In genomic region chr11:129143335-129143734, GRCh38 we compare ENCODE assay signal across 8 cellular contexts. TPM values are rescaled to one million over a fixed set of nuclear protein-coding genes. Genes with fewer than 3 reads are reported as not detected.
DNase-seq lines count a peak whose midpoint lies in the region; ATAC-seq, FAIRE-seq and TF ChIP-seq lines count a peak whose summit lies in the region.

No MANE protein-coding gene starts in this region.

- H3K9ac ChIP-seq in HUES48 (ENCODE audit: low read depth, low read length) = no peak overlapping the region

- peak overlapping the region; percentile 18 for H3K27ac ChIP-seq in HUES48 (ENCODE audit: low read depth, low read length)
- no peak overlapping the region for H3K27ac ChIP-seq in transverse colon

- TF ChIP-seq EP300 in transverse colon (IDR thresholded peaks at IDR 0.05; ENCODE audit: low read depth) = no peak

- FAIRE-seq in GM12891 (lab: Jason Lieb, UNC) = no peak

- in situ Hi-C loops in transverse colon (cut with MboI; ENCODE audit: low pct_ligation_motif_present in 1 of 4, low pct_unique_long_range_greater_than_20kb in 1 of 4, low sequenced_read_pairs in 3 of 4) = no loop called here

- H3K36me3 Mint-ChIP-seq in brain = peaks cover 36% of the 10 kb centered on the region
- H3K36me3 Mint-ChIP-seq in natural killer cell = no peaks in the 10 kb centered on the region

- ATAC-seq in natural killer cell = no peak

- peak overlapping the region in 3 of 5 experiments; percentile 11 to 56 (median 26) for H3K4me3 Mint-ChIP-seq in brain
- no peak overlapping the region for H3K4me3 Mint-ChIP-seq in natural killer cell

- H3K9me3 ChIP-seq in HUES48 (ENCODE audit: control insufficient read depth, insufficient read depth, low read length) = no peaks in the 10 kb centered on the region
- no peaks in the 10 kb centered on the region for H3K9me3 ChIP-seq in transverse colon

- 71 to 75% methylated on average over 8 of the region's 8 CpGs for WGBS in transverse colon (ENCODE audit: low coverage in 1 of 2), 2 donors

- DNase-seq in kidney tubule cell (ENCODE audit: low spot score) = peak; percentile 98
- peak; percentile 81 for DNase-seq in transverse colon
- no peak for DNase-seq in DMS79 treated with DMSO at 0.1 percent for 48 hours (lab: John Stamatoyannopoulos, UW)
- no peak for DNase-seq in natural killer cell
- no peak for DNase-seq in NOMO-1 treated with dmso at 0.1 percent for 144 hours (lab: John Stamatoyannopoulos, UW; ENCODE audit: unreplicated experiment)
- no peak for DNase-seq in GM12891 (ENCODE audit: insufficient read length, low spot score)

- H3K36me3 ChIP-seq in HUES48 (ENCODE audit: control insufficient read depth, insufficient read depth, low read length) (no peaks in the 10 kb centered on the region), transverse colon (no peaks in the 10 kb centered on the region)

- no peak for TF ChIP-seq POLR2A in transverse colon (IDR thresholded peaks at IDR 0.05)
- TF ChIP-seq POLR2A in GM12891 (IDR thresholded peaks at IDR 0.05; ENCODE audit: low read depth, low read length) = no peak

- H3K9me3 Mint-ChIP-seq in brain (peaks cover 5 to 24% (median 10%) of the 10 kb centered on the region in 5 experiments), natural killer cell (peaks cover 0 to 3% of the 10 kb centered on the region in 2 donors)

- intact Hi-C loops in transverse colon (cut with DNase I; ENCODE audit: low total_unique reads) (no loop called here), natural killer cell (cut with micrococcal nuclease) (no loop called here)

- H3K4me1 ChIP-seq in HUES48 (ENCODE audit: control insufficient read depth, insufficient read depth, low read length) = peaks cover 41% of the 10 kb centered on the region
- peaks cover 0 to 28% (median 7%) of the 10 kb centered on the region in 4 donors for H3K4me1 ChIP-seq in transverse colon

- TF ChIP-seq CTCF in brain (conservative IDR thresholded peaks at IDR 0.05) = no peak
- TF ChIP-seq CTCF in transverse colon (IDR thresholded peaks at IDR 0.05) = no peak
- no peak for TF ChIP-seq CTCF in natural killer cell (IDR thresholded peaks at IDR 0.05)

- H3K27ac Mint-ChIP-seq in brain (peak overlapping the region in 4 of 5 experiments; percentile 16 to 76 (median 52)), natural killer cell (no peak overlapping the region)

- H3K27me3 Mint-ChIP-seq in brain (no peaks in the 10 kb centered on the region), natural killer cell (ENCODE audit: low read depth in 2 of 2) (no peaks in the 10 kb centered on the region)

- peaks cover 47% of the 10 kb centered on the region for H3K4me1 Mint-ChIP-seq in brain
- H3K4me1 Mint-ChIP-seq in natural killer cell = no peaks in the 10 kb centered on the region

- no peaks in the 10 kb centered on the region for H3K27me3 ChIP-seq in HUES48 (ENCODE audit: control insufficient read depth, insufficient read depth, low read length)
- H3K27me3 ChIP-seq in transverse colon = no peaks in the 10 kb centered on the region

- H3K4me3 ChIP-seq in HUES48 (ENCODE audit: low read depth, low read length) (no peak overlapping the region), transverse colon (no peak overlapping the region)

TF ChIP-seq in GM12891, 5 proteins besides CTCF, POLR2A, EP300 and RAD21:
- TF ChIP-seq TAF1 (IDR thresholded peaks at IDR 0.05; ENCODE audit: low read depth, low read length) (no peak), POU2F2 (IDR thresholded peaks at IDR 0.05; ENCODE audit: low read depth, low read length) (no peak), POLR2AphosphoS5 (IDR thresholded peaks at IDR 0.05; ENCODE audit: low read depth, low read length) (no peak), SPI1 (IDR thresholded peaks at IDR 0.05; ENCODE audit: low read depth, low read length) (no peak)

RNA-seq across cellular contexts. Expression of gene ARHGAP32, which starts 48.8 kb away (rescaled TPM):
- polyA plus RNA-seq in brain (ENCODE audit: insufficient read depth, low read depth, low replicate concordance) = 18.5 TPM
- total RNA-seq in transverse colon (10 to 100 TPM; 66.9 to 86.9 (median 74.8) TPM), natural killer cell (1 to 10 TPM; 2.5 to 4.6 (median 2.7) TPM)
- 0.03 TPM for polyA plus RNA-seq in GM12891 (2012; ENCODE audit: low read depth, missing spikeins)

Comparison
In these comparisons a context has a peak if more than half of its experiments do, and no peak if none do; other contexts are left out.
1. H3K27ac Mint-ChIP-seq: peak in brain (4 of 5); none in natural killer cell (0 of 2).
2. DNase-seq: peak in kidney tubule cell (single experiment) and transverse colon (single experiment); none in DMS79 treated with DMSO at 0.1 percent for 48 hours (single experiment), natural killer cell (single experiment), NOMO-1 treated with dmso at 0.1 percent for 144 hours (single experiment) and GM12891 (single experiment).
3. RNA of gene ARHGAP32, which starts 48.8 kb away (total RNA-seq): 66.9 to 86.9 TPM in transverse colon; 2.5 to 4.6 TPM in natural killer cell; every median in the first group is over 10 times any median in the second.